In the genomic region with DNA sequence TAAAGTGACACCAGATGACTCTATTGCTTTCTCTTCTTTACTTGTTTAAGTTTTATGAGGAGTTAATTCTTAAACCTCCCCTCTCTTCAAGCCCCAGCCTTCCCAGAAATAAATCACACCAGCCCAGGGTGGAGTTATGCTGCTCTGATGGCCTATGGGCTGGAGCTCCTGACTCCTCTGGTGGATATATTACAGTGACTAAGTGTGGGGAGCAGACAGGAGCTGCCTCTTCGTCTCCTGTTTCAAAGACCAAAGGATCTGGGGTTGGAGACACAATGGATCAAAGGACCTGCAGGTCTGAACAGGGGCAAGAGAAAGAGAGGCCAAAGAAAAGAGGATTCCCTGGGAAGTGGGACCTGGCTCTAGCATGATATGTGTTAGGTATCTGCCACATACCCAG, we compare ENCODE assay signal across 12 cellular contexts.
"Had no signal": no experiment of that assay in that cellular context is flagged by ENCODE, and none has a peak within 500 bp of the region (broad histone marks: within the 10 kb centered on the region; RNA-seq: fewer than 3 reads in every experiment).

No MANE protein-coding gene starts in this region.

- H3K27ac ChIP-seq: gastrocnemius medialis, pancreas, thyroid gland, vagina had no signal

- H3K36me3 ChIP-seq: ascending aorta, gastrocnemius medialis, pancreas, thyroid gland, vagina had no signal

- H3K4me3 ChIP-seq: ascending aorta, gastrocnemius medialis, pancreas, thyroid gland, vagina had no signal

- H3K9me3 ChIP-seq: ascending aorta, gastrocnemius medialis, pancreas, thyroid gland, vagina had no signal

- H3K27me3 ChIP-seq: ascending aorta, pancreas, thyroid gland, vagina had no signal

- ATAC-seq: gastrocnemius medialis; left lobe of liver; pancreas; stimulated activated effector memory CD8-positive, alpha-beta T cell treated with anti-CD3 and anti-CD28 coated beads, Interleukin-12 subunit alpha, Interleukin-12 subunit beta, amount 100 ng/mL, for 72 hours had no signal

- DNase-seq: activated CD4-positive, alpha-beta T cell treated with anti-CD3 and anti-CD28 coated beads, Interleukin-2, amount 10 ng/mL, durations not matched to agents 24 days and 14 days; activated CD4-positive, CD25-positive, alpha-beta regulatory T cell; activated CD8-positive, alpha-beta memory T cell treated with anti-CD3 and anti-CD28 coated beads, Interleukin-2, amount 50 U/mL, for 48 hours; activated naive CD4-positive, alpha-beta T cell treated with anti-CD3 and anti-CD28 coated beads, Interleukin-2, amount 10 ng/mL, durations not matched to agents 7 days and 5 days; gastrocnemius medialis; naive B cell; pancreas; thyroid gland had no signal

- H3K4me1 ChIP-seq: gastrocnemius medialis, pancreas, thyroid gland, vagina had no signal
